Comparison of ENCODE assay signal across 8 cellular contexts in genomic region chr6:116059713-116060571, GRCh38. TPM values are rescaled to one million over a fixed set of nuclear protein-coding genes. Genes with fewer than 3 reads are reported as not detected.
DNase-seq lines count a peak whose midpoint lies in the region; ATAC-seq, FAIRE-seq and TF ChIP-seq lines count a peak whose summit lies in the region.

No MANE protein-coding gene starts in this region.

- no peak overlapping the region for H3K27ac Mint-ChIP-seq in endodermal cell

- no peaks in the 10 kb centered on the region for H3K9me1 ChIP-seq in keratinocyte (ENCODE audit: control insufficient read depth, extremely low read depth, insufficient read depth, low read length)

- H3K27me3 ChIP-seq in Peyer's patch: no peaks in the 10 kb centered on the region
- H3K27me3 ChIP-seq in keratinocyte (ENCODE audit: control insufficient read depth, extremely low read depth, insufficient read depth, low read length): no peaks in the 10 kb centered on the region
- no peaks in the 10 kb centered on the region for H3K27me3 ChIP-seq in endodermal cell (ENCODE audit: control insufficient read depth, insufficient read depth, low read length, poor library complexity, severe bottlenecking)

- no peak for TF ChIP-seq POLR2A in Peyer's patch (IDR thresholded peaks at IDR 0.05)

- peak in 1 of 6 experiments; percentile 2 for TF ChIP-seq CTCF in Peyer's patch (IDR thresholded peaks at IDR 0.05)
- TF ChIP-seq CTCF in keratinocyte (optimal IDR thresholded peaks at IDR 0.05 in 1 of 3, IDR thresholded peaks at IDR 0.05 in 1 of 3, conservative IDR thresholded peaks at IDR 0.05 in 1 of 3; ENCODE audit: extremely low read depth in 1 of 3, insufficient read depth in 2 of 3, low read length in 3 of 3): no peak
- TF ChIP-seq CTCF in endodermal cell (conservative IDR thresholded peaks at IDR 0.05): no peak

- ATAC-seq in GM18858 (IDR thresholded peaks at IDR 0.05; ENCODE audit: unreplicated experiment) (peak; percentile 61), HG02885 (IDR thresholded peaks at IDR 0.05; ENCODE audit: poor library complexity, unreplicated experiment) (peak; percentile 87)

- DNase-seq in Peyer's patch (peak in 2 of 3 donors; percentile 50 to 64), keratinocyte (ENCODE audit: low read depth, low spot score) (no peak), urothelium cell line (ENCODE audit: low spot score) (peak; percentile 3), NCI-H510A (lab: John Stamatoyannopoulos, UW) (no peak), putamen (ENCODE audit: low spot score) (no peak), endodermal cell (no peak)

- FAIRE-seq in keratinocyte (lab: Jason Lieb, UNC): peak; percentile 81
- FAIRE-seq in urothelium cell line (lab: Jason Lieb, UNC): no peak

- peak overlapping the region; percentile 97 for H2AFZ ChIP-seq in keratinocyte (ENCODE audit: control insufficient read depth, low read length)

- H3K9me3 ChIP-seq in Peyer's patch (no peaks in the 10 kb centered on the region), keratinocyte (ENCODE audit: control insufficient read depth, low read depth, low read length) (no peaks in the 10 kb centered on the region), endodermal cell (ENCODE audit: control insufficient read depth, low read length) (no peaks in the 10 kb centered on the region)

- no peaks in the 10 kb centered on the region for H3K9me3 Mint-ChIP-seq in endodermal cell

- no peaks in the 10 kb centered on the region for H3K27me3 Mint-ChIP-seq in endodermal cell (ENCODE audit: insufficient read depth)

- peak overlapping the region; percentile 87 for H3K4me2 ChIP-seq in keratinocyte (ENCODE audit: control insufficient read depth, extremely low read depth, insufficient read depth, low read depth, low read length)

- no peaks in the 10 kb centered on the region for H3K36me3 Mint-ChIP-seq in endodermal cell (ENCODE audit: low read depth)

- no peak overlapping the region for H3K4me3 Mint-ChIP-seq in endodermal cell

- H3K27ac ChIP-seq in Peyer's patch (peak overlapping the region in 3 of 4 donors; percentile 61 to 90 (median 81)), keratinocyte (ENCODE audit: control insufficient read depth, insufficient read depth, low read length) (peak overlapping the region; percentile 86), endodermal cell (ENCODE audit: low read depth, low read length) (no peak overlapping the region)

- H4K20me1 ChIP-seq in keratinocyte (ENCODE audit: control insufficient read depth, extremely low read depth, insufficient read depth, low read length): no peaks in the 10 kb centered on the region

- 88 to 93% methylated on average over 7 to 13 of the region's 13 CpGs for WGBS in endodermal cell (ENCODE audit: insufficient coverage in 1 of 2, insufficient read length in 1 of 2), 2 experiments

- H3K4me3 ChIP-seq in Peyer's patch: peak overlapping the region in 3 of 4 donors; percentile 30 to 53 (median 53)
- H3K4me3 ChIP-seq in keratinocyte (ENCODE audit: control insufficient read depth in 2 of 3, extremely low read depth in 1 of 3, insufficient read depth in 2 of 3, low read depth in 1 of 3, low read length in 3 of 3): peak overlapping the region; percentile 45 to 74 (median 65)
- H3K4me3 ChIP-seq in endodermal cell (ENCODE audit: low read length): no peak overlapping the region

- H3K79me2 ChIP-seq in keratinocyte (ENCODE audit: control insufficient read depth, insufficient read depth, low read length): peaks cover 16% of the 10 kb centered on the region

- dilution Hi-C loops in keratinocyte (cut with MboI; ENCODE audit: extremely low pct_ligation_motif_present, low sequenced_read_pairs): no loop called here

- H3K9ac ChIP-seq in keratinocyte (ENCODE audit: control insufficient read depth, extremely low read depth, insufficient read depth, low read length): peak overlapping the region; percentile 70
- no peak overlapping the region for H3K9ac ChIP-seq in endodermal cell (ENCODE audit: extremely low read depth, low read length, poor library complexity, severe bottlenecking)

- peaks cover 10% of the 10 kb centered on the region for H3K4me1 Mint-ChIP-seq in endodermal cell

- no peaks in the 10 kb centered on the region for H3K36me3 ChIP-seq in Peyer's patch
- no peaks in the 10 kb centered on the region for H3K36me3 ChIP-seq in keratinocyte (ENCODE audit: control insufficient read depth in 2 of 2, extremely low read depth in 1 of 2, insufficient read depth in 2 of 2, low read length in 2 of 2)
- H3K36me3 ChIP-seq in endodermal cell (ENCODE audit: control insufficient read depth, insufficient read depth, low read length): no peaks in the 10 kb centered on the region

- H3K4me1 ChIP-seq in Peyer's patch (no peaks in the 10 kb centered on the region), keratinocyte (ENCODE audit: control insufficient read depth, extremely low read depth, insufficient read depth, low read length) (peaks cover 14% of the 10 kb centered on the region), endodermal cell (ENCODE audit: control insufficient read depth, insufficient read depth, low read length) (peaks cover 5% of the 10 kb centered on the region)

RNA-seq across cellular contexts. Expression of gene FRK, which starts 0.7 kb away (rescaled TPM):
- total RNA-seq in Peyer's patch (10 to 100 TPM in 3 of 4 donors, 1 to 10 TPM in 1; 7.4 to 54.3 (median 31.2) TPM), endodermal cell (1 to 10 TPM; 1.4 to 2.9 TPM)
- polyA plus RNA-seq in keratinocyte: 1.9 to 2.4 TPM (median 2.4 TPM) in 3 replicates
- polyA plus RNA-seq in keratinocyte (2011; ENCODE audit: low read depth): 0.52 TPM
- polyA plus RNA-seq in keratinocyte (2011; cell fraction: cytosol; rRNA removed): 0.87 and 1.8 TPM in 2 replicates
- polyA plus RNA-seq in keratinocyte (2011; cell fraction: nucleus; rRNA removed): 2.5 and 3.5 TPM in 2 replicates
- 0.72 and 1.2 TPM in 2 replicates for polyA plus RNA-seq in keratinocyte (2012; ENCODE audit: low replicate concordance)
- 3.8 to 8.4 TPM (median 8.0 TPM) in 3 replicates for polyA minus RNA-seq in keratinocyte
- 4.4 TPM for polyA minus RNA-seq in keratinocyte (2011; cell fraction: cytosol; rRNA and poly(A)+ RNA removed)
- polyA minus RNA-seq in keratinocyte (2011; cell fraction: nucleus; rRNA and poly(A)+ RNA removed): 9.5 and 15.5 TPM in 2 replicates
- 0.11 TPM for polyA plus RNA-seq in endodermal cell (2013, experiment 1 of 2)
- polyA plus RNA-seq in endodermal cell (2013, experiment 2 of 2): 0.12 TPM

RNA-seq across cellular contexts. Expression of gene NT5DC1, which starts 40.7 kb away (rescaled TPM):
- total RNA-seq in Peyer's patch (10 to 100 TPM in 3 of 4 donors, 1 to 10 TPM in 1; 5.0 to 34.5 (median 21.0) TPM), endodermal cell (100 to 1,000 TPM in 1 of 2 donors, 10 to 100 TPM in 1; 83.0 to 136 TPM)
- polyA plus RNA-seq in keratinocyte: 20.2 to 31.2 TPM (median 31.0 TPM) in 3 replicates
- 30.8 TPM for polyA plus RNA-seq in keratinocyte (2011; ENCODE audit: low read depth)
- polyA plus RNA-seq in keratinocyte (2011; cell fraction: cytosol; rRNA removed): 17.0 and 20.0 TPM in 2 replicates
- 14.4 and 15.9 TPM in 2 replicates for polyA plus RNA-seq in keratinocyte (2011; cell fraction: nucleus; rRNA removed)
- polyA plus RNA-seq in keratinocyte (2012; ENCODE audit: low replicate concordance): 13.6 and 26.0 TPM in 2 replicates
- 11.7 to 29.8 TPM (median 13.9 TPM) in 3 replicates for polyA minus RNA-seq in keratinocyte
- polyA minus RNA-seq in keratinocyte (2011; cell fraction: cytosol; rRNA and poly(A)+ RNA removed): 22.8 TPM
- 15.0 and 17.8 TPM in 2 replicates for polyA minus RNA-seq in keratinocyte (2011; cell fraction: nucleus; rRNA and poly(A)+ RNA removed)
- polyA plus RNA-seq in endodermal cell (2013, experiment 1 of 2): 35.9 TPM
- 32.2 TPM for polyA plus RNA-seq in endodermal cell (2013, experiment 2 of 2)

Comparison
In these comparisons a context has a peak if more than half of its experiments do, and no peak if none do; other contexts are left out.
1. DNase-seq: peak in Peyer's patch (2 of 3) and urothelium cell line (single experiment); none in keratinocyte (single experiment), NCI-H510A (single experiment), putamen (single experiment) and endodermal cell (single experiment).